ENCODE assay signal across 2 cellular contexts in genomic region chr16:73069581-73070262, GRCh38.
TF ChIP-seq lines count a peak whose summit lies in the region.

No MANE protein-coding gene starts in this region.

TF ChIP-seq in SK-N-SH, 30 proteins besides CTCF, POLR2A, EP300 and RAD21 (continued from another document):
- no peak for TF ChIP-seq ZBTB33 (IDR thresholded peaks at IDR 0.05; ENCODE audit: borderline replicate concordance, low read depth)
- no peak for TF ChIP-seq ELF1 (IDR thresholded peaks at IDR 0.05)
- no peak for TF ChIP-seq FOXJ3 (CRISPR knock-in tag; IDR thresholded peaks at IDR 0.05)
- TF ChIP-seq NFIC (IDR thresholded peaks at IDR 0.05; ENCODE audit: borderline replicate concordance): no peak
- no peak for TF ChIP-seq YY1 (IDR thresholded peaks at IDR 0.05; ENCODE audit: low read depth)
- no peak for TF ChIP-seq MEF2A (IDR thresholded peaks at IDR 0.05; ENCODE audit: borderline replicate concordance, low read depth)
- no peak for TF ChIP-seq TAF1 (IDR thresholded peaks at IDR 0.05; ENCODE audit: borderline replicate concordance, low read depth, low read length)
- no peak for TF ChIP-seq CHD2 (IDR thresholded peaks at IDR 0.05; ENCODE audit: low read length, partially characterized antibody)
- TF ChIP-seq GABPA (IDR thresholded peaks at IDR 0.05; ENCODE audit: low read depth): no peak
- TF ChIP-seq JUND (IDR thresholded peaks at IDR 0.05): no peak
- TF ChIP-seq PBX3 (IDR thresholded peaks at IDR 0.05): no peak

TF ChIP-seq in SK-N-SH treated with all-trans-retinoic acid at 6 μM for 48 hours, 23 proteins besides CTCF, POLR2A, EP300 and RAD21 (continued from another document):
- TF ChIP-seq POU6F1 (CRISPR knock-in tag; IDR thresholded peaks at IDR 0.05; ENCODE audit: borderline replicate concordance, low read depth) (no peak), PATZ1 (CRISPR knock-in tag; IDR thresholded peaks at IDR 0.05; ENCODE audit: borderline replicate concordance) (no peak), TOX (CRISPR knock-in tag; IDR thresholded peaks at IDR 0.05; ENCODE audit: borderline replicate concordance) (no peak), ZNF565 (CRISPR knock-in tag; conservative IDR thresholded peaks at IDR 0.05; ENCODE audit: low read depth) (no peak), RARB (CRISPR knock-in tag; IDR thresholded peaks at IDR 0.05) (no peak), PPARA (CRISPR knock-in tag; IDR thresholded peaks at IDR 0.05; ENCODE audit: borderline replicate concordance) (no peak), CSRNP3 (CRISPR knock-in tag; IDR thresholded peaks at IDR 0.05) (no peak), ZNF70 (CRISPR knock-in tag; IDR thresholded peaks at IDR 0.05) (no peak), BACH2 (CRISPR knock-in tag; IDR thresholded peaks at IDR 0.05; ENCODE audit: borderline replicate concordance) (no peak), ZC3H10 (CRISPR knock-in tag; IDR thresholded peaks at IDR 0.05) (no peak)
